Comparison of ENCODE assay signal across 8 cellular contexts in the genomic region with DNA sequence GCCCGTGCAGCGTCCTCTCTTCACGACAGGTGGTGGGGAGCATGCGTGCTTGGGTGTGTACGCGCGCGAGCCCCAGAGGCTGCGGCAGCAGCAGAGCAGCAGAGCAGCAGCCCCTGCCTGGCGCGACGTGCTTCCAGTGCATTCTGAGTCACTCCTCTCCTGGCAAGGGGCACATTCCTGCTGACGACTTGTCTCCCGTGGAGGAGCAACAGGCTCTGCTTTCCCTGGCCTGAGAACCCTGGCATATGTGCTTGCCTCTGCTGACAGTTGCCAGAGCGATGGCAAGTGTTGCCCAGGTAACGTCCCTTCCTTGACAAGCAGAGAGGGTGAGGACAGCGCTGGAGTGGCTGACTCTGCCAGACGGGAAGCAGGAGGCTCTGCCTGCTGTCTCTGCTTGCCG.
DNase-seq lines count a peak whose midpoint lies in the region; ATAC-seq, FAIRE-seq and TF ChIP-seq lines count a peak whose summit lies in the region.

No MANE protein-coding gene starts in this region.

- no peaks in the 10 kb centered on the region for H3K27me3 ChIP-seq in PC-3 (ENCODE audit: low read length)
- no peaks in the 10 kb centered on the region for H3K27me3 ChIP-seq in rectal smooth muscle tissue (ENCODE audit: control insufficient read depth, insufficient read depth, low read length)

- POLR2A ChIA-PET in PC-3 (lab: Charles Lee; ENCODE audit: unreplicated experiment), result no interaction called here

- ATAC-seq in PC-3 (peak; percentile 78), GM21717 (IDR thresholded peaks at IDR 0.05; ENCODE audit: unreplicated experiment) (no peak)

- H3K9ac ChIP-seq in PC-3 (ENCODE audit: low read length) (peak overlapping the region; percentile 21; the same call in 1 of the 2 replicates), rectal smooth muscle tissue (ENCODE audit: low read length) (no peak overlapping the region)

- H3K9me3 ChIP-seq in PC-3 (ENCODE audit: low read length), result no peaks in the 10 kb centered on the region

- 0 out of 2 replicates have a peak, but pooled peaks cover 5% of the 10 kb centered on the region for H4K20me1 ChIP-seq in PC-3 (ENCODE audit: low read length)

- peak; percentile 79 for DNase-seq in H4 (ENCODE audit: low spot score)
- DNase-seq in PC-3, result peak; percentile 78
- DNase-seq in foreskin fibroblast, result peak; percentile 73 to 78
- no peak for DNase-seq in stimulated activated CD4-positive, alpha-beta T cell treated with anti-CD3 and anti-CD28 coated beads, Interleukin-4, amount 100 ng/mL, for 1 hour
- DNase-seq in erythroblast (lab: John Stamatoyannopoulos, UW), result no peak
- no peak for DNase-seq in GM19239 (ENCODE audit: insufficient read length, low spot score)

- TF ChIP-seq POLR2A in erythroblast (IDR thresholded peaks at IDR 0.05; ENCODE audit: low read length), result no peak

- H3K4me3 ChIP-seq in PC-3 (ENCODE audit: low read length) (peak overlapping the region; percentile 13; the same call in 1 of the 2 replicates), foreskin fibroblast (ENCODE audit: low read depth in 1 of 2, low read length in 2 of 2) (no peak overlapping the region), rectal smooth muscle tissue (ENCODE audit: low read length) (no peak overlapping the region)

- intact Hi-C loops in PC-3 (cut with micrococcal nuclease), result no loop called here

- H3F3A ChIP-seq in PC-3 (ENCODE audit: low read length, unreplicated experiment), result no peaks in the 10 kb centered on the region

- peak overlapping the region; percentile 54 for H3K4me2 ChIP-seq in PC-3 (ENCODE audit: low read length)

- H3K27ac ChIP-seq in PC-3 (ENCODE audit: low read length) (peak overlapping the region; percentile 66), rectal smooth muscle tissue (ENCODE audit: low read depth, low read length) (peak overlapping the region; percentile 75)

- H3K4me1 ChIP-seq in PC-3 (ENCODE audit: insufficient read depth, low read length) (peaks cover 28% of the 10 kb centered on the region), rectal smooth muscle tissue (ENCODE audit: control insufficient read depth, insufficient read depth, low read length) (peaks cover 5% of the 10 kb centered on the region)

- CTCF ChIA-PET in PC-3 (lab: Charles Lee), result no interaction called here

- BruUV-seq in PC-3 (replicated peaks; lab: Mats Ljungman, UMichigan), result no TSS peak

- no peaks in the 10 kb centered on the region for H3K9me2 ChIP-seq in PC-3 (replicated peaks; ENCODE audit: low read length)

- FAIRE-seq in GM19239 (lab: Jason Lieb, UNC), result no peak

- no peak overlapping the region for H2AFZ ChIP-seq in PC-3 (ENCODE audit: low read length)

- no peak for TF ChIP-seq CTCF in PC-3 (conservative IDR thresholded peaks at IDR 0.05; ENCODE audit: low read depth, low read length)
- TF ChIP-seq CTCF in foreskin fibroblast (IDR thresholded peaks at IDR 0.05; ENCODE audit: low read depth, low read length), result no peak

- H3K79me2 ChIP-seq in PC-3 (ENCODE audit: low read length), result peaks cover 81% of the 10 kb centered on the region

- H3K36me3 ChIP-seq in PC-3 (ENCODE audit: low read depth, low read length) (peaks cover 7% of the 10 kb centered on the region), rectal smooth muscle tissue (ENCODE audit: control insufficient read depth, insufficient read depth, low read length) (no peaks in the 10 kb centered on the region)

Comparison
In these comparisons a context has a peak if more than half of its experiments do, and no peak if none do; other contexts are left out.
1. DNase-seq: peak in H4 (single experiment), PC-3 (single experiment) and foreskin fibroblast (2 of 2); none in stimulated activated CD4-positive, alpha-beta T cell treated with anti-CD3 and anti-CD28 coated beads, Interleukin-4, amount 100 ng/mL, for 1 hour (single experiment), erythroblast (0 of 2) and GM19239 (single experiment).